ENCODE assay signal across 1 cellular context in genomic region chr17:42517516-42517915, GRCh38.
TF ChIP-seq lines count a peak whose summit lies in the region.

No MANE protein-coding gene starts in this region.

TF ChIP-seq in HepG2, 621 proteins besides CTCF, POLR2A, EP300 and RAD21 (continued from another document and continues in another):
- TF ChIP-seq GPBP1L1 (CRISPR knock-in tag; IDR thresholded peaks at IDR 0.05) (no peak), SRSF9 (IDR thresholded peaks at IDR 0.05; ENCODE audit: borderline replicate concordance, insufficient read depth, low read depth, low read length, poor library complexity, severe bottlenecking) (no peak), ZNF687 (CRISPR knock-in tag; IDR thresholded peaks at IDR 0.05) (peak; percentile 71), KAT8 (CRISPR knock-in tag; IDR thresholded peaks at IDR 0.05) (peak; percentile 55; the same call in 1 of the 2 replicates), FOXO4 (CRISPR knock-in tag; conservative IDR thresholded peaks at IDR 0.05) (no peak), ZBTB7B (CRISPR knock-in tag; IDR thresholded peaks at IDR 0.05) (peak; percentile 57; the same call in 1 of the 2 replicates), SMC3 (IDR thresholded peaks at IDR 0.05; ENCODE audit: low read length) (peak; percentile 57), ZNF567 (CRISPR knock-in tag; IDR thresholded peaks at IDR 0.05; ENCODE audit: borderline replicate concordance) (no peak), CC2D1A (CRISPR knock-in tag; IDR thresholded peaks at IDR 0.05) (no peak), ZNF24 (IDR thresholded peaks at IDR 0.05) (no peak), ELK4 (CRISPR knock-in tag; IDR thresholded peaks at IDR 0.05; ENCODE audit: borderline replicate concordance) (no peak), ZSCAN21 (CRISPR knock-in tag; IDR thresholded peaks at IDR 0.05; ENCODE audit: borderline replicate concordance) (no peak), ZGPAT (CRISPR knock-in tag; IDR thresholded peaks at IDR 0.05) (peak; percentile 73), ZBTB14 (CRISPR knock-in tag; IDR thresholded peaks at IDR 0.05) (no peak), TBX2 (CRISPR knock-in tag; IDR thresholded peaks at IDR 0.05; ENCODE audit: borderline replicate concordance) (no peak), NFATC3 (CRISPR knock-in tag; IDR thresholded peaks at IDR 0.05) (no peak), CAMTA2 (CRISPR knock-in tag; IDR thresholded peaks at IDR 0.05; ENCODE audit: borderline replicate concordance) (no peak), MBNL3 (CRISPR knock-in tag; conservative IDR thresholded peaks at IDR 0.05) (no peak), U2AF2 (IDR thresholded peaks at IDR 0.05; ENCODE audit: low read depth, low read length) (no peak), GATAD1 (CRISPR knock-in tag; IDR thresholded peaks at IDR 0.05) (peak; percentile 66; the same call in 1 of the 2 replicates), ZBTB44 (CRISPR knock-in tag; IDR thresholded peaks at IDR 0.05) (no peak), TFAP4 (IDR thresholded peaks at IDR 0.05; ENCODE audit: borderline replicate concordance, low read depth) (peak; percentile 60; the same call in 1 of the 2 replicates), DMTF1 (CRISPR knock-in tag; IDR thresholded peaks at IDR 0.05) (no peak), ZNF142 (CRISPR knock-in tag; IDR thresholded peaks at IDR 0.05) (no peak), DRAP1 (CRISPR knock-in tag; IDR thresholded peaks at IDR 0.05) (no peak), ZNF354B (CRISPR knock-in tag; IDR thresholded peaks at IDR 0.05) (no peak), SIN3A (IDR thresholded peaks at IDR 0.05; ENCODE audit: borderline replicate concordance, low read depth, low read length) (no peak), POLR2G (IDR thresholded peaks at IDR 0.05; ENCODE audit: low read depth, low read length) (no peak), ZNF256 (CRISPR knock-in tag; conservative IDR thresholded peaks at IDR 0.05) (no peak), AGO1 (IDR thresholded peaks at IDR 0.05; ENCODE audit: low read depth, low read length, poor library complexity, severe bottlenecking) (no peak), SALL1 (CRISPR knock-in tag; IDR thresholded peaks at IDR 0.05) (peak; percentile 71; the same call in 1 of the 2 replicates), ZEB1 (IDR thresholded peaks at IDR 0.05; ENCODE audit: insufficient replicate concordance, low read depth) (no peak), NR1H2 (CRISPR knock-in tag; IDR thresholded peaks at IDR 0.05; ENCODE audit: borderline replicate concordance, low read depth) (no peak), TEAD2 (CRISPR knock-in tag; IDR thresholded peaks at IDR 0.05) (no peak), HNRNPLL (IDR thresholded peaks at IDR 0.05; ENCODE audit: low read depth, low read length, poor library complexity, severe bottlenecking) (peak; percentile 17)
